Comparison of ENCODE assay signal across 23 cellular contexts in the genomic region with DNA sequence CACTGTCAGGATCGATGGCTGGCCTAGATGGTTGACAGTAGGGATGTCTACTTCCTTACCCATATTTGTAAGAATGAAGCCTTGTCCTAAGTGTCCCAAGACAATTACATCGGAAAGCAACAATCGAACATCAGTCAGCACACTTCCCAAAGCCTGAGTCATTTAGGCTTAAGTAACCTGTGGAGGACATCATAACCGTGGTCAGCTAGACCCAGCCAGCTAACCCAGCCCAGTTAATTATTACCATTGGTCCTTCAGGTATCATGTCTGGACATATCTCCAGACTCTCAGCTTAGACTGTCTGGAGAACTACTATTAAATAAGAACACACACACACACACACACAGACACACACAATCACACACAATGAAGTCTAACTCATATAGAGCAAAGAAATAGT.
"Had no signal": no experiment of that assay in that cellular context is flagged by ENCODE, and none has a peak within 500 bp of the region (broad histone marks: within the 10 kb centered on the region; RNA-seq: fewer than 3 reads in every experiment).

No MANE protein-coding gene starts in this region.

- DNase-seq: activated B cell treated with CpG ODN at 0.5 μM for 24 hours; activated CD4-positive, alpha-beta memory T cell treated with anti-CD3 and anti-CD28 coated beads for 36 hours; activated CD4-positive, alpha-beta T cell treated with anti-CD3 and anti-CD28 coated beads for 4 hours; activated gamma-delta T cell treated with Interleukin-2 at 50 U/mL for 16 hours; activated T-cell treated with anti-CD3 and anti-CD28 coated beads for 4 hours; amniotic stem cell; dorsolateral prefrontal cortex; erythroblast; head of caudate nucleus; kidney; mesenchymal stem cell; mucosa of descending colon; naive B cell; stimulated activated CD4-positive, alpha-beta T cell treated with anti-CD3 and anti-CD28 coated beads, Interleukin-12 subunit alpha, Interleukin-12 subunit beta, amount 100 ng/mL, for 4 hours; stimulated activated CD4-positive, alpha-beta T cell treated with anti-CD3 and anti-CD28 coated beads, Interleukin-1b, Interleukin-23, amount 100 ng/mL, for 48 hours; stimulated activated naive CD8-positive, alpha-beta T cell treated with anti-CD3 and anti-CD28 coated beads, Interleukin-15, Interleukin-2, amounts not matched to agents 100 U/mL and 50 U/mL, for 24 hours; substantia nigra; tibial artery had no signal

- H3K4me3 Mint-ChIP-seq: activated B cell treated with CpG ODN at 0.5 μM for 24 hours; activated CD4-positive, alpha-beta memory T cell treated with anti-CD3 and anti-CD28 coated beads for 36 hours; activated naive CD8-positive, alpha-beta T cell; activated T-helper 1 cell treated with anti-CD3 and anti-CD28 coated beads, Interleukin-12 subunit alpha, Interleukin-12 subunit beta, Interleukin-2, Interleukin-4 antibody, amounts not matched to agents 30 ng/mL and 10 ng/mL and 1 ng/mL, durations not matched to agents 14 hours and 24 hours and 36 hours; naive B cell; neural crest cell had no signal

- H3K27me3 ChIP-seq: right atrium auricular region, tibial artery had no signal

- H3K9me3 ChIP-seq: mucosa of descending colon, right atrium auricular region, tibial artery had no signal

- H3K36me3 Mint-ChIP-seq: activated CD4-positive, alpha-beta memory T cell treated with anti-CD3 and anti-CD28 coated beads for 36 hours; activated naive CD8-positive, alpha-beta T cell; naive B cell had no signal

- H3K27ac ChIP-seq: dorsolateral prefrontal cortex, right atrium auricular region, tibial artery had no signal

- H3K36me3 ChIP-seq: right atrium auricular region, tibial artery had no signal

- ATAC-seq: mucosa of descending colon; stimulated activated naive CD8-positive, alpha-beta T cell treated with anti-CD3 and anti-CD28 coated beads, Interleukin-15, Interleukin-2, amounts not matched to agents 100 U/mL and 50 U/mL, for 24 hours had no signal

- H3K4me3 ChIP-seq: dorsolateral prefrontal cortex, mucosa of descending colon, right atrium auricular region, tibial artery had no signal

- H3K4me1 ChIP-seq: right atrium auricular region, tibial artery had no signal

- H3K4me1 Mint-ChIP-seq: activated B cell treated with CpG ODN at 0.5 μM for 24 hours, naive B cell, neural crest cell had no signal

- H3K27ac Mint-ChIP-seq: activated B cell treated with CpG ODN at 0.5 μM for 24 hours; activated CD4-positive, alpha-beta memory T cell treated with anti-CD3 and anti-CD28 coated beads for 36 hours; activated naive CD8-positive, alpha-beta T cell; activated T-helper 1 cell treated with anti-CD3 and anti-CD28 coated beads, Interleukin-12 subunit alpha, Interleukin-12 subunit beta, Interleukin-2, Interleukin-4 antibody, amounts not matched to agents 30 ng/mL and 10 ng/mL and 1 ng/mL, durations not matched to agents 14 hours and 24 hours and 36 hours; progenitor cell of endocrine pancreas had no signal

- H3K9me3 Mint-ChIP-seq: activated B cell treated with CpG ODN at 0.5 μM for 24 hours; activated CD4-positive, alpha-beta memory T cell treated with anti-CD3 and anti-CD28 coated beads for 36 hours; activated T-helper 1 cell treated with anti-CD3 and anti-CD28 coated beads, Interleukin-12 subunit alpha, Interleukin-12 subunit beta, Interleukin-2, Interleukin-4 antibody, amounts not matched to agents 30 ng/mL and 10 ng/mL and 1 ng/mL, durations not matched to agents 14 hours and 24 hours and 36 hours; naive B cell; neural crest cell had no signal
